Comparison of ENCODE assay signal across 1 cellular context in the genomic region with DNA sequence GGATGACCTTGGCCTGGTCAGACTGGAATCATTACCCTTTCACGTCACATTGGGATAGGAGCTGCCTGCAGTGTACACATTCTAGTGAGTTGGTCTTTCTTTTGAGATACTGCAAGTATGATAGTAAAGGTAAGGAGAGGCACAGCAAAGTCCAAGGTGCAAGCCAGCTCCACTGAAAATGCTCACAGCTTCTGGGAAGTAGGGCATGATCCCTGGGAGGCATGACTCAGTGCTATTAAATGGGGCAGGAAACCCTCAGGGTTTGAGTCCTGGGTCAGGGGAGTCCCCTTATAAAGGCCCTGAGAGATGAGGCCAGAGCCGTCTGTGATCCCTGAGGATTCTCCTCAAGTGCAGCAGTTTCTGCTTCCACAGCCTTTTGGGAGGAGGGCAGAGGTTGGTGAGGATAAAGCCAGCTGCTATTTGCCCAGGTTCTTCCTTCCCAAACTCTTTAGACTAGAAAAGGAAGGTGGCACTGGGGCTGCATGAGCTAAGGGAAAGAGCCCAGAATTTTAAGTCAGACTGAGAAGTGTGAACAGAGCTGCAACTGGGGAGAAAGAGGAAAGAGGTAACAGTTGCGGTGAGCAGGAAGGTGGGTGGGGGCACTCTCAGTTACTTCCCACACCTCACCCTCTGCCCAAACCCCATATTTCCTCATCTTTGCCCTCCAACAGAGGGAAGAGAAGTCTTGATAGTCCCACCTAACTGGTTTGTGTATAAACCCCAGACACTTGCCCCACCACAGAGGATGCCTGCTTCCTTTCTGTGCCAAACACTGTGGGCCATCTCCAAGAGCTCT.
TF ChIP-seq lines count a peak whose summit lies in the region.

No MANE protein-coding gene starts in this region.

TF ChIP-seq in SK-N-SH, 30 proteins besides CTCF, POLR2A, EP300 and RAD21 (continued from another document):
- TF ChIP-seq, protein P1, sequence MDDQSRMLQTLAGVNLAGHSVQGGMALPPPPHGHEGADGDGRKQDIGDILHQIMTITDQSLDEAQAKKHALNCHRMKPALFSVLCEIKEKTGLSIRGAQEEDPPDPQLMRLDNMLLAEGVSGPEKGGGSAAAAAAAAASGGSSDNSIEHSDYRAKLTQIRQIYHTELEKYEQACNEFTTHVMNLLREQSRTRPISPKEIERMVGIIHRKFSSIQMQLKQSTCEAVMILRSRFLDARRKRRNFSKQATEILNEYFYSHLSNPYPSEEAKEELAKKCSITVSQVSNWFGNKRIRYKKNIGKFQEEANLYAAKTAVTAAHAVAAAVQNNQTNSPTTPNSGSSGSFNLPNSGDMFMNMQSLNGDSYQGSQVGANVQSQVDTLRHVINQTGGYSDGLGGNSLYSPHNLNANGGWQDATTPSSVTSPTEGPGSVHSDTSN (IDR thresholded peaks at IDR 0.05), result no peak
- TF ChIP-seq, protein P2, sequence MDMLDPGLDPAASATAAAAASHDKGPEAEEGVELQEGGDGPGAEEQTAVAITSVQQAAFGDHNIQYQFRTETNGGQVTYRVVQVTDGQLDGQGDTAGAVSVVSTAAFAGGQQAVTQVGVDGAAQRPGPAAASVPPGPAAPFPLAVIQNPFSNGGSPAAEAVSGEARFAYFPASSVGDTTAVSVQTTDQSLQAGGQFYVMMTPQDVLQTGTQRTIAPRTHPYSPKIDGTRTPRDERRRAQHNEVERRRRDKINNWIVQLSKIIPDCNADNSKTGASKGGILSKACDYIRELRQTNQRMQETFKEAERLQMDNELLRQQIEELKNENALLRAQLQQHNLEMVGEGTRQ (IDR thresholded peaks at IDR 0.05; ENCODE audit: borderline replicate concordance, low read depth, low read length), result no peak
- TF ChIP-seq FOSL2 (IDR thresholded peaks at IDR 0.05; ENCODE audit: borderline replicate concordance, low read depth) (no peak), TAF1 (IDR thresholded peaks at IDR 0.05; ENCODE audit: borderline replicate concordance, low read depth, low read length) (no peak), GATA2 (CRISPR knock-in tag; IDR thresholded peaks at IDR 0.05) (no peak), GABPA (IDR thresholded peaks at IDR 0.05; ENCODE audit: low read depth) (no peak)
TF ChIP-seq in SK-N-SH: peak in this region for 0.
